8 cellular contexts compared by ENCODE assay signal in the genomic region with DNA sequence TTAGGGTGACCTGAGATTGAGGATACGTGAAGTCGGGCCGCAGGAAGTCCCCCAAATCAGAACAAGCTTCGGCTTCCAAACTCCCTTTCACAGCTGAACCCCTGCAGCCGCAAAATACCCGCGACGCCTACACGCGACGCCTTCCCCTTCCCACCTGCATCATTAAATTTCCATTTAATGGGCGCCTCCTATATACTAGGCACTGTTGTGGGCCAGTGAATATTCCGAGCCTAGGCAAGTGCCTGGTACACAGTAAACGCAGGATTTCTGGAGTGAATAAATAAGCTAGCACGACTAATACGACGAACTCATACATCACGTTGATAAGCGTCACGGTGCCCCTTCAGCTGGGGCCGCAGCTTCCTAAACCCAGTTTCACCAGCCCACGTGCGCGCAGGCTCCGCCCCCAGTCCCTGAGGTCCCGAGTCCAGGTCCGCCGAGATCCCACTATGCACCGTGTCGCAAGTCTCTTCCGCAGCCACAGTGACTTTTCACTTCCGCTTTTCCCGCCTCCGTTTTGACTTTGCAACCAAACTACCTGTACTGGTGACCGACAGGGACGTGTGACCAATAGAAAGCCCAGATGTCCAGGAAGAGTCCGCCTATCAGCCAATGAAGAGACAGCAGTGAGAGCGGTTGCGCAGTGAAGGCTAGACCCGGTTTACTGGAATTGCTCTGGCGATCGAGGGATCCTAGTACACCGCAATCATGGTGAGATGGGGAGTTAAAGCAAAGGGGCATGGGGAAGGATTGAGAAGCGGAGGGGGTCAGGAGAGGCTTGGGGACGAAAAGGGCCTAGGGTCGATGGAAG. TPM values are rescaled to one million over a fixed set of nuclear protein-coding genes. Genes with fewer than 3 reads are reported as not detected.
DNase-seq lines count a peak whose midpoint lies in the region; ATAC-seq and TF ChIP-seq lines count a peak whose summit lies in the region.

A gene (plus strand): TSS at position 623 of the 811 bp plus-strand sequence. CDS start 86 bp downstream, at position 709.

- H3K9me3 Mint-ChIP-seq in activated CD4-positive, alpha-beta T cell treated with anti-CD3 and anti-CD28 coated beads for 36 hours (ENCODE audit: low read depth) = no peaks in the 10 kb centered on the region
- H3K9me3 Mint-ChIP-seq in chondrocyte (ENCODE audit: low read depth) = no peaks in the 10 kb centered on the region

- H3K27me3 Mint-ChIP-seq in activated CD4-positive, alpha-beta T cell treated with anti-CD3 and anti-CD28 coated beads for 36 hours = peaks cover 23% of the 10 kb centered on the region
- H3K27me3 Mint-ChIP-seq in chondrocyte (ENCODE audit: low read depth) = no peaks in the 10 kb centered on the region

- CTCF ChIA-PET in activated CD4-positive, alpha-beta T cell treated with anti-CD3 and anti-CD28 coated beads for 36 hours (lab: Charles Lee) = interaction anchor here (0.6 to 2.8 kb wide), 13 partner anchors 15 to 413 kb away, joined by 3 to 20 read pairs (median 4); a partner anchor contains a TSS

- DNase-seq in BE2C (peak; percentile 98), GM19240 (ENCODE audit: insufficient read length, low spot score) (peak; percentile 95), NCI-H524 (lab: John Stamatoyannopoulos, UW) (peak; percentile 99 to 100), chondrocyte (ENCODE audit: low spot score) (peak; percentile 97), kidney glomerular epithelial cell (lab: John Stamatoyannopoulos, UW) (peak; percentile 100)
- peak; percentile 99 for DNase-seq in activated CD4-positive, alpha-beta T cell treated with anti-CD3 and anti-CD28 coated beads for 36 hours
- peak; percentile 97 to 98 for DNase-seq in stimulated activated CD4-positive, alpha-beta T cell treated with anti-CD3 and anti-CD28 coated beads, Interleukin-15, amount 100 ng/mL, for 48 hours (ENCODE audit: low read depth in 2 of 2)

- H3K4me1 Mint-ChIP-seq in activated CD4-positive, alpha-beta T cell treated with anti-CD3 and anti-CD28 coated beads for 36 hours = peaks cover 43% of the 10 kb centered on the region
- H3K4me1 Mint-ChIP-seq in chondrocyte (ENCODE audit: low read depth) = peaks cover 39% of the 10 kb centered on the region

- peak within 1 kb of the TSS; percentile 96 for H3K4me3 ChIP-seq in BE2C (ENCODE audit: low read depth, low read length)

- H3K27me3 ChIP-seq in BE2C = no peaks in the 10 kb centered on the region

- ATAC-seq in HG03457 (IDR thresholded peaks at IDR 0.05; ENCODE audit: unreplicated experiment) = peak; percentile 54
- ATAC-seq in activated CD4-positive, alpha-beta T cell treated with anti-CD3 and anti-CD28 coated beads for 36 hours = peak; percentile 95

- H3K27ac Mint-ChIP-seq in activated CD4-positive, alpha-beta T cell treated with anti-CD3 and anti-CD28 coated beads for 36 hours = peak within 1 kb of the TSS; percentile 99
- H3K27ac Mint-ChIP-seq in chondrocyte (ENCODE audit: unreplicated experiment) = peak within 1 kb of the TSS; percentile 95

- H3K4me1 ChIP-seq in BE2C = peaks cover 7% of the 10 kb centered on the region

- peaks cover 30% of the 10 kb centered on the region for H3K36me3 Mint-ChIP-seq in activated CD4-positive, alpha-beta T cell treated with anti-CD3 and anti-CD28 coated beads for 36 hours (ENCODE audit: low read depth)
- peaks cover 3% of the 10 kb centered on the region for H3K36me3 Mint-ChIP-seq in chondrocyte (ENCODE audit: low read depth)

- no peak for TF ChIP-seq CTCF in BE2C (IDR thresholded peaks at IDR 0.05; ENCODE audit: low read depth, low read length)
- TF ChIP-seq CTCF in chondrocyte (IDR thresholded peaks at IDR 0.05) = no peak

- H3K4me3 Mint-ChIP-seq in activated CD4-positive, alpha-beta T cell treated with anti-CD3 and anti-CD28 coated beads for 36 hours = peak within 1 kb of the TSS; percentile 93
- H3K4me3 Mint-ChIP-seq in chondrocyte (ENCODE audit: unreplicated experiment) = peak within 1 kb of the TSS; percentile 93

- POLR2A ChIA-PET in activated CD4-positive, alpha-beta T cell treated with anti-CD3 and anti-CD28 coated beads for 36 hours (lab: Charles Lee) = interaction anchor here (0.8 to 1.5 kb wide), 6 partner anchors 12 to 101 kb away, joined by 3 to 5 read pairs (median 4); a partner anchor contains a TSS

- intact Hi-C loops in activated CD4-positive, alpha-beta T cell treated with anti-CD3 and anti-CD28 coated beads for 36 hours (cut with DNase I, micrococcal nuclease) = loop anchor here (1.0 to 5.0 kb wide), 17 partner anchors 22 to 648 kb away; a partner anchor contains a TSS

- no peaks in the 10 kb centered on the region for H3K9me3 ChIP-seq in BE2C

- peaks cover 30% of the 10 kb centered on the region for H3K36me3 ChIP-seq in BE2C

RNA-seq across cellular contexts. Expression of the gene that starts here (rescaled TPM):
- polyA plus RNA-seq in BE2C (2012; ENCODE audit: insufficient read depth, insufficient read length, low read depth) = 471 TPM
- total RNA-seq in activated CD4-positive, alpha-beta T cell treated with anti-CD3 and anti-CD28 coated beads for 36 hours = 100 to 1,000 TPM; 337 to 396 TPM
- total RNA-seq in chondrocyte = 118 to 156 TPM (median 120 TPM) in 3 replicates

Comparison
In these comparisons a context has a peak if more than half of its experiments do, and no peak if none do; other contexts are left out.
1. Peak in every context shown above with its lines: DNase-seq, ATAC-seq and H3K4me3 ChIP-seq.